In the genomic region with DNA sequence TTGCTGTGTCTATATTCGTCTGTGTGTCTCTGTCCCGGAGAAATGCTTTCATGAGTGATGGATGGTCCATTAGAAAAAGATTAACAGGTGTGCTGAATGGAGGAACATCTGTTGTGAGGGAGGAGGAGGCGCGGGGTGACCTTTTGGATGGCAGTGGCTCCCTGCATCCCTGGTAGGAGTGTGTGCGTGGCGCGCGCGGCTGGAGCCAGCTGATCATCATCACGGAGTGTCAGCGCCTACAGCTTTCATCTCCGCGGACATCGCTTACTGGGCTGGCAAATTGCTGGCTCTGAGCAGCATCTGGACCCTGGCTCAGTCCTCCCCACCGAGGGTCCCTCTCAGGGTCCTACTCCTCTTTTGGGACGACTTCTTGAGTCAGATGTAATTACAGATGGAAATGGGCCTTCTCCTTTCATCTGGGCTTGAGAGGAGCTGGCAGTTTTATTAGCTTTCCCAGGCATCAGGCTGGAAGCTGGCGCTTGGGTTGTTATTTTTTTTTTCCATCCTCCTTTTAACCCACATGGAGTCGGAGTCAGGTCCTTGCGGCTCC, we compare ENCODE assay signal across 17 cellular contexts.
"Had no signal": no experiment of that assay in that cellular context is flagged by ENCODE, and none has a peak within 500 bp of the region (broad histone marks: within the 10 kb centered on the region; RNA-seq: fewer than 3 reads in every experiment).

No MANE protein-coding gene starts in this region.

- H3K36me3 Mint-ChIP-seq: activated naive CD4-positive, alpha-beta T cell treated with anti-CD3 and anti-CD28 coated beads, Interleukin-2, amount 50 U/mL, for 72 hours had no signal

- H3K27me3 ChIP-seq: cardiac muscle cell, ovary had no signal

- H3K4me3 Mint-ChIP-seq: activated CD4-positive, alpha-beta memory T cell treated with anti-CD3 and anti-CD28 coated beads, Interleukin-2, amount 10 ng/mL, durations not matched to agents 7 days and 5 days; activated CD4-positive, alpha-beta T cell treated with anti-CD3 and anti-CD28 coated beads for 36 hours; activated T-cell treated with anti-CD3 and anti-CD28 coated beads, Interleukin-2, amount 50 U/mL, for 24 hours; neural crest cell had no signal

- H3K27ac ChIP-seq: cardiac muscle cell, gastroesophageal sphincter, ovary, sigmoid colon, spleen, stomach, thoracic aorta, uterus had no signal

- H3K9me3 Mint-ChIP-seq: activated CD4-positive, alpha-beta memory T cell treated with anti-CD3 and anti-CD28 coated beads, Interleukin-2, amount 10 ng/mL, durations not matched to agents 7 days and 5 days; activated naive CD4-positive, alpha-beta T cell treated with anti-CD3 and anti-CD28 coated beads, Interleukin-2, amount 50 U/mL, for 72 hours; activated T-cell treated with anti-CD3 and anti-CD28 coated beads, Interleukin-2, amount 50 U/mL, for 24 hours; neural crest cell had no signal

- ATAC-seq: activated CD4-positive, alpha-beta T cell treated with anti-CD3 and anti-CD28 coated beads for 36 hours; activated naive CD4-positive, alpha-beta T cell treated with anti-CD3 and anti-CD28 coated beads, Interleukin-2, amount 50 U/mL, for 72 hours; gastroesophageal sphincter; left cardiac atrium had no signal

- H3K9me3 ChIP-seq: ovary, sigmoid colon, spleen, thoracic aorta, uterus had no signal

- H3K27ac Mint-ChIP-seq: activated CD4-positive, alpha-beta memory T cell treated with anti-CD3 and anti-CD28 coated beads, Interleukin-2, amount 10 ng/mL, durations not matched to agents 7 days and 5 days; activated CD4-positive, alpha-beta T cell treated with anti-CD3 and anti-CD28 coated beads for 36 hours; activated naive CD4-positive, alpha-beta T cell treated with anti-CD3 and anti-CD28 coated beads, Interleukin-2, amount 50 U/mL, for 72 hours; activated T-cell treated with anti-CD3 and anti-CD28 coated beads, Interleukin-2, amount 50 U/mL, for 24 hours had no signal

- H3K27me3 Mint-ChIP-seq: activated CD4-positive, alpha-beta memory T cell treated with anti-CD3 and anti-CD28 coated beads, Interleukin-2, amount 10 ng/mL, durations not matched to agents 7 days and 5 days; activated CD4-positive, alpha-beta T cell treated with anti-CD3 and anti-CD28 coated beads for 36 hours; activated T-cell treated with anti-CD3 and anti-CD28 coated beads, Interleukin-2, amount 50 U/mL, for 24 hours had no signal

- DNase-seq: activated CD4-positive, alpha-beta memory T cell treated with anti-CD3 and anti-CD28 coated beads, Interleukin-2, amount 10 ng/mL, durations not matched to agents 7 days and 5 days; activated CD4-positive, alpha-beta T cell treated with anti-CD3 and anti-CD28 coated beads for 36 hours; activated effector memory CD4-positive, alpha-beta T cell treated with anti-CD3 and anti-CD28 coated beads, Interleukin-2, amount 50 U/mL, for 16 hours; activated T-cell treated with anti-CD3 and anti-CD28 coated beads, Interleukin-2, amount 50 U/mL, for 24 hours; left cardiac atrium; midbrain; ovary; sigmoid colon; spleen; stomach; uterus had no signal

- H3K4me1 ChIP-seq: gastroesophageal sphincter, spleen, stomach, uterus had no signal

- H3K4me3 ChIP-seq: cardiac muscle cell, gastroesophageal sphincter, lung, ovary, sigmoid colon, spleen, stomach, thoracic aorta, uterus had no signal

- H3K36me3 ChIP-seq: cardiac muscle cell, gastroesophageal sphincter, ovary, sigmoid colon, spleen, stomach, thoracic aorta, uterus had no signal
